In the genomic region with DNA sequence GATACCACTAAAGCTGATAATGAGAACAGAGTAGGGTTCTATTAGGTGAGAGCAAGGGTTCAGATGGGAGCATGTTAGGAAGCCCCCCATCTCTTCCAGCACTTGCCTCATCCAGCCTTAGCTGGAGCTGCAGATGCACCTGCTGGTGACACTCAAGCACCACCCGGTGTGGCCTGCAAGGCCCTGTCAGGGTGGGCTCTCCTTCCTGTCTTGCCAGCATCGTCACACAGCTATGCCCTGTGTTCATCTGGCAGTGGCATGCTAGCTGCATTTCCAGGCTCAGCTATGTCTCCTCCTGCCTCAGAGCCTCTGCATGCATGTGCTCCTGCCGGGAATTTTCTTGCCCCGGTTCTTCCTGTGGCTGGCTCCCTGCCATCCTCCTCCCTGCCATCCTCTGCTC, we compare ENCODE assay signal across 17 cellular contexts.
DNase-seq lines count a peak whose midpoint lies in the region; ATAC-seq and TF ChIP-seq lines count a peak whose summit lies in the region.
"Had no signal": no experiment of that assay in that cellular context is flagged by ENCODE, and none has a peak within 500 bp of the region (broad histone marks: within the 10 kb centered on the region; RNA-seq: fewer than 3 reads in every experiment).

No MANE protein-coding gene starts in this region.

- no peaks in the 10 kb centered on the region for H3K27me3 ChIP-seq in heart right ventricle
- H3K27me3 ChIP-seq in muscle layer of colon (ENCODE audit: control insufficient read depth in 1 of 2, insufficient read depth in 2 of 2, low read length in 2 of 2) = no peaks in the 10 kb centered on the region
- H3K27me3 ChIP-seq: BLaER1 treated with 17β-estradiol and CSF1 and Interleukin-3, amounts not matched to agents 10 nM and 100 nM had no signal

- TF ChIP-seq CTCF in heart right ventricle (IDR thresholded peaks at IDR 0.05) = no peak

- no peaks in the 10 kb centered on the region for H3K27me3 Mint-ChIP-seq in central memory CD8-positive, alpha-beta T cell
- H3K27me3 Mint-ChIP-seq: CD4-positive, alpha-beta T cell had no signal

- H3K27ac ChIP-seq in heart right ventricle (peak overlapping the region in 7 of 10 donors; percentile 0 to 88 (median 85)), muscle layer of colon (ENCODE audit: low read depth, low read length) (peak overlapping the region; percentile 24)
- H3K27ac ChIP-seq: BLaER1 treated with 17β-estradiol and CSF1 and Interleukin-3, amounts not matched to agents 10 nM and 100 nM had no signal

- H3K4me3 ChIP-seq in heart right ventricle = peak overlapping the region in 2 of 10 donors; percentile 9 to 54
- H3K4me3 ChIP-seq in muscle layer of colon (ENCODE audit: low read depth in 1 of 2, low read length in 2 of 2) = no peak overlapping the region
- H3K4me3 ChIP-seq: BLaER1 treated with 17β-estradiol and CSF1 and Interleukin-3, amounts not matched to agents 10 nM and 100 nM; GM12878 had no signal

- no peaks in the 10 kb centered on the region for H3K36me3 Mint-ChIP-seq in central memory CD8-positive, alpha-beta T cell (ENCODE audit: insufficient read depth)

- no peaks in the 10 kb centered on the region for H3K9me3 Mint-ChIP-seq in central memory CD8-positive, alpha-beta T cell
- H3K9me3 Mint-ChIP-seq: CD4-positive, alpha-beta T cell had no signal

- H3K4me1 Mint-ChIP-seq in central memory CD8-positive, alpha-beta T cell = peaks cover 6% of the 10 kb centered on the region

- peaks cover 0 to 19% (median 7%) of the 10 kb centered on the region in 9 donors for H3K4me1 ChIP-seq in heart right ventricle
- H3K4me1 ChIP-seq in muscle layer of colon (ENCODE audit: insufficient read depth, low read length) = peaks cover 23% of the 10 kb centered on the region

- ATAC-seq in heart right ventricle (peak in 6 of 8 donors; percentile 11 to 53 (median 32)), Right ventricle myocardium inferior (no peak)
- no peak for ATAC-seq in central memory CD8-positive, alpha-beta T cell (replicated peaks; ENCODE audit: extremely low read depth, poor library complexity, severe bottlenecking)
- ATAC-seq: GM12878 had no signal

- H3K36me3 ChIP-seq in heart right ventricle (no peaks in the 10 kb centered on the region), muscle layer of colon (ENCODE audit: insufficient read depth, low read length) (no peaks in the 10 kb centered on the region)
- H3K36me3 ChIP-seq: BLaER1 treated with 17β-estradiol and CSF1 and Interleukin-3, amounts not matched to agents 10 nM and 100 nM had no signal

- 39 to 46% methylated on average over 4 of the region's 4 CpGs for WGBS in heart right ventricle, 2 donors

- DNase-seq in heart right ventricle (no peak), Right ventricle myocardium inferior (ENCODE audit: missing footprints) (no peak), NCI-H69 (lab: John Stamatoyannopoulos, UW) (no peak), CD1c-positive myeloid dendritic cell (ENCODE audit: extremely low spot score) (no peak), epidermal melanocyte (ENCODE audit: insufficient read length, low spot score) (no peak)
- no peak for DNase-seq in central memory CD8-positive, alpha-beta T cell (ENCODE audit: low spot score in 2 of 2)
- DNase-seq: 8988T; ACHN; Calu3; CD4-positive, alpha-beta T cell; DMS 273 treated with DMSO at 0.1 percent for 48 hours; GOT3; HCEC 1CT; HFFc6 had no signal

- H3K9me3 ChIP-seq in heart right ventricle (peaks cover 0 to 14% (median 0%) of the 10 kb centered on the region in 11 donors), muscle layer of colon (ENCODE audit: low read length) (no peaks in the 10 kb centered on the region)

- H3K9ac ChIP-seq in muscle layer of colon (ENCODE audit: low read length) = no peak overlapping the region
- H3K9ac ChIP-seq: BLaER1 treated with 17β-estradiol and CSF1 and Interleukin-3, amounts not matched to agents 10 nM and 100 nM had no signal

- H3K4me3 Mint-ChIP-seq in central memory CD8-positive, alpha-beta T cell = no peak overlapping the region
- H3K4me3 Mint-ChIP-seq: CD4-positive, alpha-beta T cell; HFFc6 had no signal

- H3K27ac Mint-ChIP-seq in central memory CD8-positive, alpha-beta T cell (ENCODE audit: low read depth) = peak overlapping the region; percentile 17
- H3K27ac Mint-ChIP-seq: CD4-positive, alpha-beta T cell; HFFc6 had no signal

- intact Hi-C loops in heart right ventricle (cut with DNase I) (loop anchor here in 5 of 10 donors (5.0 to 10.0 kb wide), 7 partner anchors 102 to 170 kb away; partner anchors contain the start of gene KLF6 (in 2 of the 5)), Right ventricle myocardium inferior (cut with DNase I) (loop anchor here (5.0 kb wide), 5 partner anchors 62 to 748 kb away; no protein-coding TSS in a partner anchor)

Comparison
In these comparisons a context has a peak if more than half of its experiments do, and no peak if none do; other contexts are left out.
1. ATAC-seq: peak in heart right ventricle (6 of 8); none in Right ventricle myocardium inferior (single experiment) and central memory CD8-positive, alpha-beta T cell (single experiment).